35 cellular contexts compared by ENCODE assay signal in genomic region chr1:172930142-172930541, GRCh38.
"Had no signal": no experiment of that assay in that cellular context is flagged by ENCODE, and none has a peak within 500 bp of the region (broad histone marks: within the 10 kb centered on the region; RNA-seq: fewer than 3 reads in every experiment).

No MANE protein-coding gene starts in this region.

- H3K36me3 ChIP-seq: cardiac muscle cell, MG63, Peyer's patch, WERI-Rb-1 had no signal

- H3K27ac ChIP-seq: cardiac muscle cell, Peyer's patch, WERI-Rb-1 had no signal

- H3K27me3 ChIP-seq: cardiac muscle cell, MG63, Peyer's patch had no signal

- H3K4me3 ChIP-seq: cardiac muscle cell, MG63, Peyer's patch had no signal

- H3K4me1 ChIP-seq: Peyer's patch had no signal

- H3K9me3 ChIP-seq: Peyer's patch had no signal

- DNase-seq: activated CD4-positive, alpha-beta memory T cell treated with anti-CD3 and anti-CD28 coated beads, Interleukin-2, amount 10 ng/mL, durations not matched to agents 7 days and 5 days; activated CD4-positive, alpha-beta T cell treated with anti-CD3 and anti-CD28 coated beads for 1 hour; activated CD4-positive, alpha-beta T cell treated with anti-CD3 and anti-CD28 coated beads for 48 hours; activated CD4-positive, CD25-positive, alpha-beta regulatory T cell; activated CD8-positive, alpha-beta memory T cell treated with anti-CD3 and anti-CD28 coated beads for 24 hours; activated effector memory CD4-positive, alpha-beta T cell treated with anti-CD3 and anti-CD28 coated beads, Interleukin-2, amount 50 U/mL, for 16 hours; activated naive CD4-positive, alpha-beta T cell; activated naive CD4-positive, alpha-beta T cell treated with anti-CD3 and anti-CD28 coated beads, Interleukin-2, amount 50 U/mL, for 16 hours; activated naive CD8-positive, alpha-beta T cell treated with anti-CD3 and anti-CD28 coated beads for 36 hours; activated T-cell treated with anti-CD3 and anti-CD28 coated beads, Interleukin-2, amount 50 U/mL, for 1 hour; activated T-cell treated with anti-CD3 and anti-CD28 coated beads, Interleukin-2, amount 50 U/mL, for 72 hours; amniotic stem cell; aorta; Karpas-422; MG63; MV-4-11; NCI-H1092; NCI-H1436 treated with DMSO at 0.1 percent for 48 hours; NCI-H187; NCI-H2029 treated with DMSO at 0.1 percent for 48 hours; NCI-H2107; NCI-H2171; NCI-H510A; NCI-H526; NCI-H748 treated with DMSO at 0.1 percent for 48 hours; NK-92 treated with Interleukin-12 subunit alpha and Interleukin-12 subunit beta, amount 100 ng/mL, for 24 hours; PC-3; Peyer's patch; RPMI8226; SIG-M5; T1000; WERI-Rb-1 had no signal

- ATAC-seq: activated T-cell treated with anti-CD3 and anti-CD28 coated beads, Interleukin-2, amount 50 U/mL, for 72 hours; activated T-helper 17 cell treated with anti-CD3 and anti-CD28 coated beads, Interleukin-2, amount 50 U/mL, for 72 hours; PC-3; Right ventricle myocardium inferior had no signal
